ENCODE assay signal across 18 cellular contexts in genomic region chr3:45686850-45687249, GRCh38. TPM values are rescaled to one million over a fixed set of nuclear protein-coding genes. Genes with fewer than 3 reads are reported as not detected.
A peak's percentile ranks its signal among the peaks of the same experiment; 100 is the strongest.
DNase-seq lines count a peak whose midpoint lies in the region; ATAC-seq and TF ChIP-seq lines count a peak whose summit lies in the region.
"Had no signal": no experiment of that assay in that cellular context is flagged by ENCODE, and none has a peak within 500 bp of the region (broad histone marks: within the 10 kb centered on the region; RNA-seq: fewer than 3 reads in every experiment).

No MANE protein-coding gene starts in this region.

- peaks cover 36% of the 10 kb centered on the region for H3K4me1 ChIP-seq in CD4-positive, CD25-positive, alpha-beta regulatory T cell (ENCODE audit: control insufficient read depth, insufficient read depth, low read length, poor library complexity, severe bottlenecking)
- H3K4me1 ChIP-seq in naive thymus-derived CD4-positive, alpha-beta T cell (ENCODE audit: control insufficient read depth in 2 of 2, insufficient read depth in 2 of 2, low read length in 2 of 2) = peaks cover 17 to 18% of the 10 kb centered on the region in 2 donors
- peaks cover 25% of the 10 kb centered on the region for H3K4me1 ChIP-seq in body of pancreas

- intact Hi-C loops in activated CD4-positive, alpha-beta T cell treated with anti-CD3 and anti-CD28 coated beads for 36 hours (cut with DNase I, micrococcal nuclease) = loop anchor here in 1 of 2 experiments (5.0 to 10.0 kb wide), 4 partner anchors 608 to 1475 kb away; partner anchors contain the start of genes CCDC12, NBEAL2, SETD2 and ZNF445
- intact Hi-C loops in naive thymus-derived CD4-positive, alpha-beta T cell (cut with micrococcal nuclease) = loop anchor here (5.0 to 10.0 kb wide), 4 partner anchors 688 to 1290 kb away; partner anchors contain the start of genes CCDC12 (in 1 of the 2), CCR5 (in 1 of the 2), KIAA1143 (in 1 of the 2) and KIF15 (in 1 of the 2)
- intact Hi-C loops in body of pancreas (cut with DNase I) = no loop called here

- H3K9me3 Mint-ChIP-seq in activated CD4-positive, alpha-beta T cell treated with anti-CD3 and anti-CD28 coated beads for 36 hours (ENCODE audit: low read depth) = peaks cover 2% of the 10 kb centered on the region
- peaks cover 0 to 3% (median 0%) of the 10 kb centered on the region in 7 donors for H3K9me3 Mint-ChIP-seq in CD4-positive, CD25-positive, alpha-beta regulatory T cell
- H3K9me3 Mint-ChIP-seq in activated CD8-positive, alpha-beta T cell treated with anti-CD3 and anti-CD28 coated beads, Interleukin-2, amount 10 ng/mL, durations not matched to agents 7 days and 5 days (ENCODE audit: insufficient read depth) = no peaks in the 10 kb centered on the region
- H3K9me3 Mint-ChIP-seq in naive thymus-derived CD4-positive, alpha-beta T cell = peaks cover 0 to 9% (median 3%) of the 10 kb centered on the region in 11 donors

- peaks cover 2% of the 10 kb centered on the region for H3K27me3 Mint-ChIP-seq in activated CD4-positive, alpha-beta T cell treated with anti-CD3 and anti-CD28 coated beads for 36 hours
- peaks cover 9% of the 10 kb centered on the region for H3K27me3 Mint-ChIP-seq in CD4-positive, CD25-positive, alpha-beta regulatory T cell
- peaks cover 3% of the 10 kb centered on the region for H3K27me3 Mint-ChIP-seq in activated CD8-positive, alpha-beta T cell treated with anti-CD3 and anti-CD28 coated beads, Interleukin-2, amount 10 ng/mL, durations not matched to agents 7 days and 5 days (ENCODE audit: low read depth)
- peaks cover 0 to 5% (median 0%) of the 10 kb centered on the region in 5 donors for H3K27me3 Mint-ChIP-seq in naive thymus-derived CD4-positive, alpha-beta T cell

- CTCF ChIA-PET in activated CD4-positive, alpha-beta T cell treated with anti-CD3 and anti-CD28 coated beads for 36 hours (lab: Charles Lee) = no interaction called here
- CTCF ChIA-PET in activated CD8-positive, alpha-beta T cell treated with anti-CD3 and anti-CD28 coated beads, Interleukin-2, amount 10 ng/mL, durations not matched to agents 7 days and 5 days (lab: Charles Lee) = no interaction called here
- CTCF ChIA-PET in naive thymus-derived CD4-positive, alpha-beta T cell (lab: Charles Lee) = interaction anchor here (4.3 kb wide), 1 partner anchor 26 kb away, joined by 22 read pairs; no protein-coding TSS in a partner anchor

- H3K27me3 ChIP-seq in CD4-positive, CD25-positive, alpha-beta regulatory T cell (ENCODE audit: control insufficient read depth, insufficient read depth, low read length) = no peaks in the 10 kb centered on the region
- H3K27me3 ChIP-seq in naive thymus-derived CD4-positive, alpha-beta T cell (ENCODE audit: control insufficient read depth in 2 of 2, insufficient read depth in 2 of 2, low read length in 2 of 2) = no peaks in the 10 kb centered on the region
- no peaks in the 10 kb centered on the region for H3K27me3 ChIP-seq in body of pancreas

- POLR2A ChIA-PET in activated CD4-positive, alpha-beta T cell treated with anti-CD3 and anti-CD28 coated beads for 36 hours (lab: Charles Lee) = no interaction called here
- POLR2A ChIA-PET in activated CD8-positive, alpha-beta T cell treated with anti-CD3 and anti-CD28 coated beads, Interleukin-2, amount 10 ng/mL, durations not matched to agents 7 days and 5 days (lab: Charles Lee) = interaction anchor here (0.6 kb wide), 1 partner anchor 39 kb away, joined by 3 read pairs; no protein-coding TSS in a partner anchor
- POLR2A ChIA-PET in naive thymus-derived CD4-positive, alpha-beta T cell (lab: Charles Lee) = interaction anchor here (3.8 kb wide), 1 partner anchor 9 kb away, joined by 23 read pairs; no protein-coding TSS in a partner anchor

- H3K4me1 Mint-ChIP-seq in activated CD4-positive, alpha-beta T cell treated with anti-CD3 and anti-CD28 coated beads for 36 hours = peaks cover 26% of the 10 kb centered on the region
- peaks cover 23 to 49% (median 28%) of the 10 kb centered on the region in 4 donors for H3K4me1 Mint-ChIP-seq in CD4-positive, CD25-positive, alpha-beta regulatory T cell
- peaks cover 26% of the 10 kb centered on the region for H3K4me1 Mint-ChIP-seq in activated CD8-positive, alpha-beta T cell treated with anti-CD3 and anti-CD28 coated beads, Interleukin-2, amount 10 ng/mL, durations not matched to agents 7 days and 5 days (ENCODE audit: low read depth)
- H3K4me1 Mint-ChIP-seq in naive thymus-derived CD4-positive, alpha-beta T cell = peaks cover 21 to 55% (median 49%) of the 10 kb centered on the region in 7 donors

- no peak overlapping the region for H3K27ac ChIP-seq in CD4-positive, CD25-positive, alpha-beta regulatory T cell (ENCODE audit: insufficient read depth, low read length, poor library complexity, severe bottlenecking)
- no peak overlapping the region for H3K27ac ChIP-seq in naive thymus-derived CD4-positive, alpha-beta T cell (ENCODE audit: low read depth, low read length)
- no peak overlapping the region for H3K27ac ChIP-seq in body of pancreas

- no peak overlapping the region for H3K4me3 ChIP-seq in CD4-positive, CD25-positive, alpha-beta regulatory T cell (ENCODE audit: low read depth, low read length)
- H3K4me3 ChIP-seq in naive thymus-derived CD4-positive, alpha-beta T cell (ENCODE audit: low read length) = no peak overlapping the region
- H3K4me3 ChIP-seq in body of pancreas = no peak overlapping the region

- H3K36me3 ChIP-seq in CD4-positive, CD25-positive, alpha-beta regulatory T cell (ENCODE audit: control insufficient read depth, insufficient read depth, low read length) = peaks cover 2% of the 10 kb centered on the region
- peaks cover 0 to 7% (median 0%) of the 10 kb centered on the region in 3 experiments for H3K36me3 ChIP-seq in naive thymus-derived CD4-positive, alpha-beta T cell (ENCODE audit: control insufficient read depth in 2 of 3, insufficient read depth in 3 of 3, low read length in 3 of 3)
- H3K36me3 ChIP-seq in body of pancreas (replicated peaks in 1 of 2; ENCODE audit: insufficient read depth in 1 of 2, low read depth in 2 of 2) = no peaks in the 10 kb centered on the region

- no peak for TF ChIP-seq CTCF in body of pancreas (IDR thresholded peaks at IDR 0.05)

- WGBS in body of pancreas, 2 donors = 88 to 90% methylated on average over 7 of the region's 7 CpGs

- peak overlapping the region; percentile 16 for H3K4me3 Mint-ChIP-seq in activated CD4-positive, alpha-beta T cell treated with anti-CD3 and anti-CD28 coated beads for 36 hours
- H3K4me3 Mint-ChIP-seq in CD4-positive, CD25-positive, alpha-beta regulatory T cell = peak overlapping the region in 3 of 4 donors; percentile 39 to 66 (median 53)
- H3K4me3 Mint-ChIP-seq in activated CD8-positive, alpha-beta T cell treated with anti-CD3 and anti-CD28 coated beads, Interleukin-2, amount 10 ng/mL, durations not matched to agents 7 days and 5 days = peak overlapping the region; percentile 18
- peak overlapping the region in 6 of 10 donors; percentile 19 to 88 (median 44) for H3K4me3 Mint-ChIP-seq in naive thymus-derived CD4-positive, alpha-beta T cell

- no peak overlapping the region for H3K27ac Mint-ChIP-seq in activated CD4-positive, alpha-beta T cell treated with anti-CD3 and anti-CD28 coated beads for 36 hours
- H3K27ac Mint-ChIP-seq in CD4-positive, CD25-positive, alpha-beta regulatory T cell = no peak overlapping the region
- no peak overlapping the region for H3K27ac Mint-ChIP-seq in activated CD8-positive, alpha-beta T cell treated with anti-CD3 and anti-CD28 coated beads, Interleukin-2, amount 10 ng/mL, durations not matched to agents 7 days and 5 days
- peak overlapping the region in 2 of 9 donors; percentile 17 to 36 for H3K27ac Mint-ChIP-seq in naive thymus-derived CD4-positive, alpha-beta T cell

- ATAC-seq in activated CD4-positive, alpha-beta T cell treated with anti-CD3 and anti-CD28 coated beads for 36 hours = no peak
- no peak for ATAC-seq in CD4-positive, CD25-positive, alpha-beta regulatory T cell (ENCODE audit: low read depth in 2 of 2)
- ATAC-seq in activated CD8-positive, alpha-beta T cell treated with anti-CD3 and anti-CD28 coated beads, Interleukin-2, amount 10 ng/mL, durations not matched to agents 7 days and 5 days = no peak
- no peak for ATAC-seq in naive thymus-derived CD4-positive, alpha-beta T cell
- ATAC-seq in body of pancreas = no peak

- peaks cover 21% of the 10 kb centered on the region for H3K36me3 Mint-ChIP-seq in activated CD4-positive, alpha-beta T cell treated with anti-CD3 and anti-CD28 coated beads for 36 hours (ENCODE audit: low read depth)
- peaks cover 17% of the 10 kb centered on the region for H3K36me3 Mint-ChIP-seq in CD4-positive, CD25-positive, alpha-beta regulatory T cell
- H3K36me3 Mint-ChIP-seq in activated CD8-positive, alpha-beta T cell treated with anti-CD3 and anti-CD28 coated beads, Interleukin-2, amount 10 ng/mL, durations not matched to agents 7 days and 5 days (ENCODE audit: low read depth) = peaks cover 26% of the 10 kb centered on the region
- H3K36me3 Mint-ChIP-seq in naive thymus-derived CD4-positive, alpha-beta T cell = peaks cover 2 to 25% (median 19%) of the 10 kb centered on the region in 5 donors

- no peak for TF ChIP-seq POLR2A in body of pancreas (IDR thresholded peaks at IDR 0.05)

- H3K9me3 ChIP-seq in CD4-positive, CD25-positive, alpha-beta regulatory T cell (ENCODE audit: control insufficient read depth in 2 of 2, low read length in 2 of 2) = no peaks in the 10 kb centered on the region
- no peaks in the 10 kb centered on the region for H3K9me3 ChIP-seq in naive thymus-derived CD4-positive, alpha-beta T cell (ENCODE audit: control insufficient read depth in 2 of 3, low read length in 3 of 3)
- H3K9me3 ChIP-seq in body of pancreas = no peaks in the 10 kb centered on the region

- DNase-seq in activated CD4-positive, alpha-beta T cell treated with anti-CD3 and anti-CD28 coated beads for 36 hours = no peak
- no peak for DNase-seq in activated CD4-positive, alpha-beta T cell treated with anti-CD3 and anti-CD28 coated beads, Interleukin-2, amount 50 U/mL, for 4 hours
- no peak for DNase-seq in CD4-positive, CD25-positive, alpha-beta regulatory T cell
- DNase-seq in activated CD8-positive, alpha-beta T cell treated with anti-CD3 and anti-CD28 coated beads, Interleukin-2, amount 10 ng/mL, durations not matched to agents 7 days and 5 days = no peak
- no peak for DNase-seq in naive thymus-derived CD4-positive, alpha-beta T cell
- DNase-seq in body of pancreas = no peak
- no peak for DNase-seq in stimulated activated CD4-positive, alpha-beta T cell treated with anti-CD3 and anti-CD28 coated beads, Interleukin-1b, Interleukin-23, amount 100 ng/mL, for 48 hours
- no peak for DNase-seq in SKM-1 treated with dmso at 0.1 percent for 144 hours (lab: John Stamatoyannopoulos, UW; ENCODE audit: unreplicated experiment)
- DNase-seq: 8988T; DMS 273 treated with DMSO at 0.1 percent for 48 hours; H9; IMR-90; NCI-H1417; NCI-H2029; NCI-H2171; NCI-H446 treated with DMSO at 0.1 percent for 48 hours; NK-92 treated with Interleukin-12 subunit alpha and Interleukin-12 subunit beta, amount 100 ng/mL, for 24 hours; SHP77 had no signal

RNA-seq across cellular contexts. Expression of gene SACM1L, which starts 2.3 kb away (rescaled TPM):
- total RNA-seq in activated CD4-positive, alpha-beta T cell treated with anti-CD3 and anti-CD28 coated beads for 36 hours = 10 to 100 TPM; 34.2 to 51.8 TPM
- total RNA-seq in CD4-positive, CD25-positive, alpha-beta regulatory T cell = 70.0 TPM
- polyA plus RNA-seq in CD4-positive, CD25-positive, alpha-beta regulatory T cell = 10 to 100 TPM; 13.4 to 23.3 (median 18.4) TPM
- 10 to 100 TPM; 89.8 to 96.4 TPM for total RNA-seq in activated CD8-positive, alpha-beta T cell treated with anti-CD3 and anti-CD28 coated beads, Interleukin-2, amount 10 ng/mL, durations not matched to agents 7 days and 5 days
- 10 to 100 TPM; 60.8 to 93.8 (median 70.5) TPM for total RNA-seq in naive thymus-derived CD4-positive, alpha-beta T cell
- 10 to 100 TPM; 21.1 to 38.0 TPM for polyA plus RNA-seq in naive thymus-derived CD4-positive, alpha-beta T cell
- 10 to 100 TPM; 25.1 to 49.5 TPM for total RNA-seq in body of pancreas
